23 cellular contexts compared by ENCODE assay signal in genomic region chr6:100339574-100340255, GRCh38.
DNase-seq lines count a peak whose midpoint lies in the region; ATAC-seq, FAIRE-seq and TF ChIP-seq lines count a peak whose summit lies in the region.
"Had no signal": no experiment of that assay in that cellular context is flagged by ENCODE, and none has a peak within 500 bp of the region (broad histone marks: within the 10 kb centered on the region; RNA-seq: fewer than 3 reads in every experiment).

No MANE protein-coding gene starts in this region.

- no peak for TF ChIP-seq CTCF in HepG2 (CRISPR knock-in tag; IDR thresholded peaks at IDR 0.05)
- TF ChIP-seq CTCF in right lobe of liver (IDR thresholded peaks at IDR 0.05) = no peak
- TF ChIP-seq CTCF in bronchial epithelial cell (IDR thresholded peaks at IDR 0.05; ENCODE audit: insufficient read depth, low read length, severe bottlenecking) = no peak
- no peak for TF ChIP-seq CTCF in pancreas (IDR thresholded peaks at IDR 0.05)
- no peak for TF ChIP-seq CTCF in Peyer's patch (IDR thresholded peaks at IDR 0.05)

- no peaks in the 10 kb centered on the region for H3K27me3 ChIP-seq in HepG2 (ENCODE audit: control insufficient read depth in 1 of 2, insufficient read depth in 2 of 2, low read length in 2 of 2)
- no peaks in the 10 kb centered on the region for H3K27me3 ChIP-seq in right lobe of liver
- H3K27me3 ChIP-seq in bronchial epithelial cell (ENCODE audit: control insufficient read depth, insufficient read depth, low read length) = no peaks in the 10 kb centered on the region
- H3K27me3 ChIP-seq in pancreas = no peaks in the 10 kb centered on the region
- no peaks in the 10 kb centered on the region for H3K27me3 ChIP-seq in Peyer's patch

- in situ Hi-C loops in HepG2 (cut with HindIII; ENCODE audit: extremely low pct_ligation_motif_present, low pct_unique_long_range_greater_than_20kb) = no loop called here

- DNase-seq in HepG2 (ENCODE audit: low spot score) = no peak
- no peak for DNase-seq in right lobe of liver
- peak; percentile 72 for DNase-seq in bronchial epithelial cell (ENCODE audit: low read depth)
- peak; percentile 39 for DNase-seq in iris pigment epithelial cell (ENCODE audit: low read depth)
- DNase-seq in pancreas = no peak
- DNase-seq in H54 (ENCODE audit: insufficient read length, low spot score) = no peak
- DNase-seq in Peyer's patch = no peak
- DNase-seq: 8988T, Calu3, DND-41, H9, NCI-H1092, NCI-H1436 treated with DMSO at 0.1 percent for 48 hours, NCI-H187 treated with DMSO at 0.1 percent for 48 hours, NCI-H2107, NCI-H446, NCI-H524 treated with DMSO at 0.1 percent for 48 hours, NCI-H774, Right ventricle myocardium superior had no signal

- no TSS peak for BruUV-seq in HepG2 (replicated peaks; lab: Mats Ljungman, UMichigan)

- H3K9me3 ChIP-seq in HepG2 (ENCODE audit: low read length) (no peaks in the 10 kb centered on the region), right lobe of liver (no peaks in the 10 kb centered on the region), pancreas (no peaks in the 10 kb centered on the region), Peyer's patch (no peaks in the 10 kb centered on the region)

- H3K79me2 ChIP-seq in HepG2 (ENCODE audit: insufficient read depth, low read length) = no peaks in the 10 kb centered on the region

- TF ChIP-seq POLR2A in HepG2 (IDR thresholded peaks at IDR 0.05; ENCODE audit: insufficient read depth in 1 of 2, low read depth in 2 of 2, low read length in 2 of 2) (no peak), right lobe of liver (IDR thresholded peaks at IDR 0.05) (no peak), H54 (IDR thresholded peaks at IDR 0.05; ENCODE audit: low read depth, low read length) (no peak), Peyer's patch (IDR thresholded peaks at IDR 0.05) (no peak)

- no peak for TF ChIP-seq RAD21 in HepG2 (CRISPR knock-in tag; IDR thresholded peaks at IDR 0.05)

- ATAC-seq in HepG2 (no peak), right lobe of liver (no peak), pancreas (no peak), GM19397 (IDR thresholded peaks at IDR 0.05; ENCODE audit: unreplicated experiment) (no peak)

- POLR2A ChIA-PET in HepG2 (lab: Yijun Ruan, JAX) = no interaction called here

- H3K9ac ChIP-seq in HepG2 (ENCODE audit: insufficient read depth, low read depth, low read length) = no peak overlapping the region
- H3K9ac ChIP-seq: KMS-11 had no signal

- intact Hi-C loops in HepG2 (cut with micrococcal nuclease; ENCODE audit: unreplicated experiment) = loop anchor here (10.0 kb wide), 1 partner anchor 225 kb away; no protein-coding TSS in a partner anchor
- intact Hi-C loops in right lobe of liver (cut with DNase I) = no loop called here
- intact Hi-C loops in pancreas (cut with DNase I) = no loop called here

- H4K20me1 ChIP-seq in HepG2 (ENCODE audit: insufficient read depth, low read length) = no peaks in the 10 kb centered on the region

- FAIRE-seq in HepG2 (lab: Jason Lieb, UNC) = no peak
- no peak for FAIRE-seq in bronchial epithelial cell (lab: Jason Lieb, UNC)
- FAIRE-seq in pancreas (lab: Jason Lieb, UNC) = no peak
- FAIRE-seq in H54 (lab: Jason Lieb, UNC) = no peak
- FAIRE-seq: GM12892, GM19239 had no signal

- no peak overlapping the region for H2AFZ ChIP-seq in HepG2 (ENCODE audit: low read length)

- TF ChIP-seq EP300 in HepG2 (IDR thresholded peaks at IDR 0.05; ENCODE audit: low read depth in 2 of 2, low read length in 2 of 2) (no peak), HepG2 (CRISPR knock-in tag; IDR thresholded peaks at IDR 0.05; ENCODE audit: borderline replicate concordance) (no peak)

- CTCF ChIA-PET in HepG2 (lab: Yijun Ruan, JAX; ENCODE audit: low intra/inter-chr PET ratio, low total read pairs) = no interaction called here

- no peak overlapping the region for H3K4me2 ChIP-seq in HepG2 (ENCODE audit: low read depth, low read length)
- H3K4me2 ChIP-seq: KMS-11 had no signal

- H3K36me3 ChIP-seq in HepG2 (replicated peaks in 1 of 2; ENCODE audit: control insufficient read depth in 1 of 2, insufficient read depth in 2 of 2, low read length in 2 of 2) = no peaks in the 10 kb centered on the region
- no peaks in the 10 kb centered on the region for H3K36me3 ChIP-seq in right lobe of liver
- no peaks in the 10 kb centered on the region for H3K36me3 ChIP-seq in bronchial epithelial cell (ENCODE audit: control insufficient read depth, insufficient read depth, low read length)
- no peaks in the 10 kb centered on the region for H3K36me3 ChIP-seq in pancreas
- no peaks in the 10 kb centered on the region for H3K36me3 ChIP-seq in Peyer's patch

- WGBS in HepG2 (ENCODE audit: low lambda C conversion rate) = 3% methylated on average over 4 of the region's 4 CpGs
- 57% methylated on average over 4 of the region's 4 CpGs for WGBS in right lobe of liver (ENCODE audit: insufficient coverage, low coverage, low lambda C conversion rate, missing lambda C conversion rate)
- WGBS in pancreas, 2 donors = 31 to 34% methylated on average over 4 of the region's 4 CpGs

- no peaks in the 10 kb centered on the region for H3K4me1 ChIP-seq in HepG2 (ENCODE audit: insufficient read depth, low read length)
- no peaks in the 10 kb centered on the region for H3K4me1 ChIP-seq in right lobe of liver
- no peaks in the 10 kb centered on the region for H3K4me1 ChIP-seq in pancreas
- H3K4me1 ChIP-seq in Peyer's patch = no peaks in the 10 kb centered on the region

- H3K4me3 ChIP-seq in HepG2 (replicated peaks in 1 of 3; ENCODE audit: insufficient read depth in 1 of 3, low read depth in 2 of 3, low read length in 3 of 3) (no peak overlapping the region), right lobe of liver (no peak overlapping the region), bronchial epithelial cell (ENCODE audit: low read depth, low read length) (no peak overlapping the region), pancreas (no peak overlapping the region), Peyer's patch (no peak overlapping the region)

- H3K27ac ChIP-seq in HepG2 (ENCODE audit: extremely low read length, insufficient read depth, low read length) (no peak overlapping the region), right lobe of liver (no peak overlapping the region), pancreas (no peak overlapping the region), Peyer's patch (no peak overlapping the region)
- H3K27ac ChIP-seq: KMS-11 had no signal

TF ChIP-seq in HepG2, 621 proteins besides CTCF, POLR2A, EP300 and RAD21:
- no peak for TF ChIP-seq HMGXB3 (CRISPR knock-in tag; IDR thresholded peaks at IDR 0.05; ENCODE audit: borderline replicate concordance)
- peak; percentile 96 to 99 for TF ChIP-seq MAFK (conservative IDR thresholded peaks at IDR 0.05 in 1 of 2, IDR thresholded peaks at IDR 0.05 in 1 of 2; ENCODE audit: low read length in 2 of 2)
- no peak for TF ChIP-seq IKZF4 (CRISPR knock-in tag; IDR thresholded peaks at IDR 0.05; ENCODE audit: borderline replicate concordance, low read depth, not compliant biosample characterization)
- TF ChIP-seq AGO2 (optimal IDR thresholded peaks at IDR 0.05; ENCODE audit: low read depth, low read length) = no peak
- peak; percentile 98 for TF ChIP-seq MAFF (IDR thresholded peaks at IDR 0.05; ENCODE audit: low read depth, low read length)
- TF ChIP-seq ZNF44 (CRISPR knock-in tag; IDR thresholded peaks at IDR 0.05) = no peak
- TF ChIP-seq FOXM1 (CRISPR knock-in tag; IDR thresholded peaks at IDR 0.05) = no peak
- no peak for TF ChIP-seq HNRNPUL1 (IDR thresholded peaks at IDR 0.05; ENCODE audit: low read depth, low read length)

Comparison
In these comparisons a context has a peak if more than half of its experiments do, and no peak if none do; other contexts are left out.
1. DNase-seq: peak in bronchial epithelial cell (single experiment) and iris pigment epithelial cell (single experiment); none in HepG2 (single experiment), right lobe of liver (0 of 3), pancreas (0 of 6), H54 (single experiment) and Peyer's patch (0 of 3).